Comparison of ENCODE assay signal across 23 cellular contexts in genomic region chr3:13239467-13239760, GRCh38.
"Had no signal": no experiment of that assay in that cellular context is flagged by ENCODE, and none has a peak within 500 bp of the region (broad histone marks: within the 10 kb centered on the region; RNA-seq: fewer than 3 reads in every experiment).

No MANE protein-coding gene starts in this region.

- H3K9me3 ChIP-seq: colonic mucosa, esophagus muscularis mucosa, esophagus squamous epithelium, gastrocnemius medialis, gastroesophageal sphincter had no signal

- H3K27me3 ChIP-seq: colonic mucosa, dorsolateral prefrontal cortex, gastrocnemius medialis had no signal

- ATAC-seq: effector memory CD8-positive, alpha-beta T cell; esophagus mucosa; foreskin keratinocyte; gastrocnemius medialis; gastroesophageal sphincter had no signal

- H3K27ac ChIP-seq: colonic mucosa, coronary artery, dorsolateral prefrontal cortex, epithelial cell of prostate, esophagus muscularis mucosa, esophagus squamous epithelium, foreskin keratinocyte, gastrocnemius medialis, gastroesophageal sphincter had no signal

- H3K9me3 Mint-ChIP-seq: dendritic cell treated with granulocyte-macrophage colony-stimulating factor and Interleukin-4, amounts not matched to agents 40 ng/mL and 50 ng/mL, for 4 days; effector memory CD8-positive, alpha-beta T cell; endodermal cell had no signal

- H3K4me1 ChIP-seq: colonic mucosa, foreskin keratinocyte, gastrocnemius medialis had no signal

- H3K27ac Mint-ChIP-seq: dendritic cell treated with granulocyte-macrophage colony-stimulating factor and Interleukin-4, amounts not matched to agents 40 ng/mL and 50 ng/mL, for 4 days; effector memory CD8-positive, alpha-beta T cell; endodermal cell had no signal

- DNase-seq: colonic mucosa; cortex of kidney; dermis blood vessel endothelial cell; dorsolateral prefrontal cortex; effector CD4-positive, alpha-beta T cell; effector CD8-positive, alpha-beta T cell; effector memory CD4-positive, alpha-beta T cell; effector memory CD8-positive, alpha-beta T cell; endodermal cell; erythroblast; esophagus squamous epithelium; foreskin fibroblast; foreskin keratinocyte; foreskin melanocyte; gastrocnemius medialis; glutamatergic neuron; head of caudate nucleus had no signal

- H3K4me3 Mint-ChIP-seq: dendritic cell treated with granulocyte-macrophage colony-stimulating factor and Interleukin-4, amounts not matched to agents 40 ng/mL and 50 ng/mL, for 4 days; effector memory CD8-positive, alpha-beta T cell; endodermal cell had no signal

- H3K4me3 ChIP-seq: colonic mucosa, coronary artery, dorsolateral prefrontal cortex, esophagus muscularis mucosa, esophagus squamous epithelium, gastrocnemius medialis, gastroesophageal sphincter had no signal

- H3K36me3 ChIP-seq: colonic mucosa, esophagus muscularis mucosa, esophagus squamous epithelium, gastrocnemius medialis, gastroesophageal sphincter had no signal
